ENCODE assay signal across 29 cellular contexts in the genomic region with DNA sequence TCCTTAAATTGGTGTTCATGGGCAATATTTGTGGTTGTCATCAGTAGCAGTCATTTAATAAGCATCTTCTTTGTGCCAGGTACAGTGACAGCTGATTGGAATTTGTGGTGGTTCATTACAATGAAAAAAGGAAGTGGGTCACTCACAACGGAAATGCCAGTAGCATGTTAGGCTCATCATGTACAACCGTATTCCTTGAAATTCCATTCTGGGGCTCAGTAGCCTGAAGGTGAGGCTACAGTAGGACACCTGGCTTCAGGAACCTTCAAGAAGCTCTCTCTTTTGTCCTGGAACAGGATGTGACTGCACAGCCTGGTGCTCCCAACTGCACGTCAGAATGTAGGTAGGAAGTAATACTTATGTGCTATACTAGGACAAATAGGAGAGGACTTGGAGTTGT.
"Had no signal": no experiment of that assay in that cellular context is flagged by ENCODE, and none has a peak within 500 bp of the region (broad histone marks: within the 10 kb centered on the region; RNA-seq: fewer than 3 reads in every experiment).

No MANE protein-coding gene starts in this region.

- H3K4me1 ChIP-seq: left lung, neural progenitor cell, suprapubic skin, tibial nerve, uterus had no signal

- H3K9ac ChIP-seq: neural progenitor cell had no signal

- DNase-seq: activated CD4-positive, alpha-beta T cell treated with anti-CD3 and anti-CD28 coated beads, Interleukin-2, amount 50 U/mL, for 4 hours; activated CD8-positive, alpha-beta memory T cell treated with anti-CD3 and anti-CD28 coated beads for 24 hours; activated CD8-positive, alpha-beta memory T cell treated with anti-CD3 and anti-CD28 coated beads, Interleukin-2, amount 50 U/mL, for 48 hours; activated effector memory CD4-positive, alpha-beta T cell treated with Interleukin-2 at 50 U/mL for 16 hours; activated naive CD4-positive, alpha-beta T cell treated with anti-CD3 and anti-CD28 coated beads for 36 hours; activated naive CD8-positive, alpha-beta T cell treated with anti-CD3 and anti-CD28 coated beads, Interleukin-2, amount 10 ng/mL, durations not matched to agents 7 days and 5 days; activated T-cell treated with anti-CD3 and anti-CD28 coated beads, Interleukin-2, amount 50 U/mL, for 48 hours; amniotic stem cell; cortex of kidney; effector CD4-positive, alpha-beta T cell; glutamatergic neuron; immature natural killer cell; kidney glomerular epithelial cell; left lung; naive thymus-derived CD8-positive, alpha-beta T cell; posterior cingulate gyrus; small intestine; stimulated activated CD4-positive, alpha-beta T cell treated with anti-CD3 and anti-CD28 coated beads, Interleukin-15, amount 100 ng/mL, for 24 hours; stomach; uterus had no signal

- H3K4me2 ChIP-seq: hepatocyte, neural progenitor cell had no signal

- H3K9me3 ChIP-seq: left lung, stomach, suprapubic skin, tibial nerve, uterus had no signal

- H3K4me3 ChIP-seq: cardiac muscle cell, hepatocyte, left lung, lung, neural progenitor cell, stomach, suprapubic skin, tibial nerve, uterus had no signal

- H3K4me3 Mint-ChIP-seq: activated naive CD4-positive, alpha-beta T cell treated with anti-CD3 and anti-CD28 coated beads for 36 hours; activated naive CD8-positive, alpha-beta T cell treated with anti-CD3 and anti-CD28 coated beads, Interleukin-2, amount 10 ng/mL, durations not matched to agents 7 days and 5 days; immature natural killer cell; naive thymus-derived CD8-positive, alpha-beta T cell; neural progenitor cell; stimulated activated memory B cell treated with anti-CD40 and anti-IgM and Interleukin-4, amounts not matched to agents 10 μg/mL and 1 μg/mL and 100 μg/mL, for 72 hours had no signal

- H3K27ac ChIP-seq: cardiac muscle cell, left lung, neural progenitor cell, stomach, suprapubic skin, tibial nerve, uterus, VCaP had no signal

- ATAC-seq: left lung; naive thymus-derived CD8-positive, alpha-beta T cell; sciatic nerve; stimulated activated memory B cell treated with anti-CD40 and anti-IgM and Interleukin-4, amounts not matched to agents 10 μg/mL and 1 μg/mL and 100 μg/mL, for 72 hours had no signal

- H3K27me3 Mint-ChIP-seq: activated naive CD8-positive, alpha-beta T cell treated with anti-CD3 and anti-CD28 coated beads, Interleukin-2, amount 10 ng/mL, durations not matched to agents 7 days and 5 days; naive thymus-derived CD8-positive, alpha-beta T cell; stimulated activated memory B cell treated with anti-CD40 and anti-IgM and Interleukin-4, amounts not matched to agents 10 μg/mL and 1 μg/mL and 100 μg/mL, for 72 hours had no signal

- H3K36me3 ChIP-seq: cardiac muscle cell, left lung, neural progenitor cell, stomach, suprapubic skin, tibial nerve, uterus had no signal

- H3K4me1 Mint-ChIP-seq: immature natural killer cell; stimulated activated memory B cell treated with anti-CD40 and anti-IgM and Interleukin-4, amounts not matched to agents 10 μg/mL and 1 μg/mL and 100 μg/mL, for 72 hours had no signal

- H3K27me3 ChIP-seq: cardiac muscle cell, hepatocyte, left lung, neural progenitor cell, stomach, suprapubic skin, tibial nerve, uterus had no signal

- H3K27ac Mint-ChIP-seq: activated naive CD4-positive, alpha-beta T cell treated with anti-CD3 and anti-CD28 coated beads for 36 hours; activated naive CD8-positive, alpha-beta T cell treated with anti-CD3 and anti-CD28 coated beads, Interleukin-2, amount 10 ng/mL, durations not matched to agents 7 days and 5 days; immature natural killer cell; naive thymus-derived CD8-positive, alpha-beta T cell; neural progenitor cell; stimulated activated memory B cell treated with anti-CD40 and anti-IgM and Interleukin-4, amounts not matched to agents 10 μg/mL and 1 μg/mL and 100 μg/mL, for 72 hours had no signal

- H3K9me3 Mint-ChIP-seq: activated naive CD4-positive, alpha-beta T cell treated with anti-CD3 and anti-CD28 coated beads for 36 hours; activated naive CD8-positive, alpha-beta T cell treated with anti-CD3 and anti-CD28 coated beads, Interleukin-2, amount 10 ng/mL, durations not matched to agents 7 days and 5 days; immature natural killer cell; naive thymus-derived CD8-positive, alpha-beta T cell; neural progenitor cell; stimulated activated memory B cell treated with anti-CD40 and anti-IgM and Interleukin-4, amounts not matched to agents 10 μg/mL and 1 μg/mL and 100 μg/mL, for 72 hours had no signal
